ENCODE assay signal across 20 cellular contexts in the genomic region with DNA sequence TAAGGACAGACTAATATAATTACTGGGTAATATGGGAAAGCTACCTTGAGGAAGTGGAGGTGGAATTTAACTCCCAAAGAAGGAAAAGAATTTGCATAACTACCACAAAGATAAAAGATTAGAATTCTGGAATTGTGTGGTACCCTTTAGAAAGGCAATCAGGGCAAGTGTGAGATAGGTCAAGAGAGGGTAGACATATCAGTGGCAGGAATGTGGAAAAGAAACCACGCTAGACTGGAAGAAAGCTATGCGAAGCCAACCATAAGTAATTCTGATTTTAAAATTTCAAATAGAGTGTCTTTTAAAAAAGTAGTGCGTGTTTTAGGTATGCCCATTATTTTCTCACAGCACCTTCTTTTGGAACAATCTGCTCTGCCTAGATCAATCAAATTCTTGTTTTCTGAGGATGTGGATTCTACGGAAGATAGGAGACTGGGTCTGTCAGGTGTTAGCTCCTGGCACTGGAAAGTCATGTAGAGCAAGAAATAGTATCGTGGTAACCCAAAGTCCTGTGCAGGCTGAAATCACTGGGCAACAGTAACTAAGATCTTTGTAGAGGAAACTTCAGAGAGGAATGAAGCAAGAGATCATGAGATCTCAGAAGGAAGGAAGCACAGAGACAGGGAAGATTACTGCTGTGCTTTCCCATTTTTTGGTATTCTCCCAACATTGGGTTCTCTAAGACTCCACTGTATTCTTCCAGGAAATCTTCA.
DNase-seq lines count a peak whose midpoint lies in the region; ATAC-seq and TF ChIP-seq lines count a peak whose summit lies in the region.
"Had no signal": no experiment of that assay in that cellular context is flagged by ENCODE, and none has a peak within 500 bp of the region (broad histone marks: within the 10 kb centered on the region; RNA-seq: fewer than 3 reads in every experiment).

No MANE protein-coding gene starts in this region.

- peaks cover 42% of the 10 kb centered on the region for H3K79me2 ChIP-seq in osteoblast (ENCODE audit: insufficient read depth, low read length)

- 67% methylated on average over 5 of the region's 5 CpGs for WGBS in right cardiac atrium

- TF ChIP-seq CTCF in Calu3 (IDR thresholded peaks at IDR 0.05; ENCODE audit: unreplicated experiment) (no peak), WERI-Rb-1 (IDR thresholded peaks at IDR 0.05; ENCODE audit: low read depth, low read length) (no peak), osteoblast (IDR thresholded peaks at IDR 0.05; ENCODE audit: extremely low read depth, low read depth, low read length) (no peak)

- no peaks in the 10 kb centered on the region for H3K36me3 Mint-ChIP-seq in Calu3 (ENCODE audit: insufficient read depth, unreplicated experiment)

- no peak overlapping the region for H3K4me3 ChIP-seq in WERI-Rb-1 (ENCODE audit: low read depth, low read length)
- H3K4me3 ChIP-seq in right cardiac atrium (ENCODE audit: low read length), result no peak overlapping the region
- H3K4me3 ChIP-seq in osteoblast (ENCODE audit: insufficient read depth, low read length), result no peak overlapping the region
- H3K4me3 ChIP-seq: adrenal gland, heart left ventricle, K562, thoracic aorta had no signal

- H3K9me3 Mint-ChIP-seq in Calu3 (ENCODE audit: low read depth, unreplicated experiment), result no peaks in the 10 kb centered on the region
- H3K9me3 Mint-ChIP-seq: immature natural killer cell, neural crest cell had no signal

- H3K27me3 Mint-ChIP-seq in Calu3 (ENCODE audit: unreplicated experiment), result no peaks in the 10 kb centered on the region

- H3K4me1 ChIP-seq in right cardiac atrium (ENCODE audit: control insufficient read depth, insufficient read depth, low read length), result no peaks in the 10 kb centered on the region
- peaks cover 15% of the 10 kb centered on the region for H3K4me1 ChIP-seq in osteoblast (ENCODE audit: insufficient read depth, low read length)
- H3K4me1 ChIP-seq: adrenal gland had no signal

- H3K27ac Mint-ChIP-seq in Calu3 (ENCODE audit: unreplicated experiment), result peak overlapping the region; percentile 20
- H3K27ac Mint-ChIP-seq: immature natural killer cell had no signal

- CTCF ChIA-PET in Calu3 (lab: Charles Lee), result interaction anchor here (0.6 to 1.8 kb wide), 2 partner anchors 110 to 186 kb away, joined by 3 to 5 read pairs; no protein-coding TSS in a partner anchor

- H3K9me3 ChIP-seq in WERI-Rb-1 (ENCODE audit: severe bottlenecking) (no peaks in the 10 kb centered on the region), right cardiac atrium (ENCODE audit: control insufficient read depth, low read length) (no peaks in the 10 kb centered on the region), osteoblast (ENCODE audit: low read depth, low read length) (no peaks in the 10 kb centered on the region)
- H3K9me3 ChIP-seq: adrenal gland, heart left ventricle, thoracic aorta had no signal

- DNase-seq in Calu3, result no peak
- no peak for DNase-seq in WERI-Rb-1
- DNase-seq in right cardiac atrium, result no peak
- no peak for DNase-seq in osteoblast (ENCODE audit: insufficient read length, low spot score, missing footprints)
- no peak for DNase-seq in NCI-H1048 (lab: John Stamatoyannopoulos, UW)
- DNase-seq: activated CD4-positive, alpha-beta T cell treated with anti-CD3 and anti-CD28 coated beads for 48 hours; central memory CD4-positive, alpha-beta T cell; COR-L47; heart left ventricle; immature natural killer cell; NCI-H187; NK-92 treated with Interleukin-12 subunit alpha and Interleukin-12 subunit beta, amount 100 ng/mL, for 24 hours; RPMI8226 had no signal

- H2AFZ ChIP-seq in osteoblast (ENCODE audit: low read length), result no peak overlapping the region

- H3K27me3 ChIP-seq in WERI-Rb-1 (ENCODE audit: insufficient read depth, low read depth, severe bottlenecking), result no peaks in the 10 kb centered on the region
- H3K27me3 ChIP-seq in right cardiac atrium (ENCODE audit: control insufficient read depth, insufficient read depth), result no peaks in the 10 kb centered on the region
- H3K27me3 ChIP-seq in osteoblast (ENCODE audit: insufficient read depth, low read length), result no peaks in the 10 kb centered on the region
- H3K27me3 ChIP-seq: adrenal gland, heart left ventricle had no signal

- no peak overlapping the region for H3K4me3 Mint-ChIP-seq in Calu3 (ENCODE audit: low read depth, unreplicated experiment)
- H3K4me3 Mint-ChIP-seq: immature natural killer cell, neural crest cell had no signal

- peaks cover 5% of the 10 kb centered on the region for H4K20me1 ChIP-seq in osteoblast (ENCODE audit: insufficient read depth, low read length)

- ATAC-seq in right cardiac atrium (peak; percentile 20 to 47), GM21825 (IDR thresholded peaks at IDR 0.05; ENCODE audit: unreplicated experiment) (no peak), HG02870 (IDR thresholded peaks at IDR 0.05; ENCODE audit: unreplicated experiment) (no peak)
- ATAC-seq: esophagus mucosa, K562 had no signal

- H3K36me3 ChIP-seq in WERI-Rb-1 (peaks cover 12% of the 10 kb centered on the region), osteoblast (ENCODE audit: insufficient read depth, low read length) (no peaks in the 10 kb centered on the region)
- H3K36me3 ChIP-seq: adrenal gland, heart left ventricle, thoracic aorta had no signal

- H3K4me2 ChIP-seq in osteoblast (ENCODE audit: insufficient read depth, low read length), result no peak overlapping the region

- intact Hi-C loops in Calu3 (cut with micrococcal nuclease; ENCODE audit: unreplicated experiment), result no loop called here
- intact Hi-C loops in right cardiac atrium (cut with DNase I), result no loop called here

- BruUV-seq in Calu3 (replicated peaks; lab: Mats Ljungman, UMichigan), result no TSS peak

- H3K27ac ChIP-seq in WERI-Rb-1 (peak overlapping the region; percentile 84), right cardiac atrium (ENCODE audit: low read length) (peak overlapping the region; percentile 37), osteoblast (ENCODE audit: low read depth, low read length) (peak overlapping the region; percentile 33)
- H3K27ac ChIP-seq: adrenal gland, thoracic aorta had no signal

- peaks cover 44% of the 10 kb centered on the region for H3K4me1 Mint-ChIP-seq in Calu3 (ENCODE audit: low read depth, unreplicated experiment)

Comparison
In these comparisons a context has a peak if more than half of its experiments do, and no peak if none do; other contexts are left out.
1. H3K27ac ChIP-seq: peak in every context shown above with its lines; median percentile 84 in WERI-Rb-1; 37 in right cardiac atrium; 33 in osteoblast.
2. ATAC-seq: peak in right cardiac atrium (2 of 2); none in GM21825 (single experiment) and HG02870 (single experiment).